In genomic region chr13:44470623-44471562, GRCh38 we compare ENCODE assay signal across 8 cellular contexts.
DNase-seq lines count a peak whose midpoint lies in the region; ATAC-seq and TF ChIP-seq lines count a peak whose summit lies in the region.

No MANE protein-coding gene starts in this region.

- no peaks in the 10 kb centered on the region for H3K4me1 ChIP-seq in Loucy (ENCODE audit: insufficient read depth, low read length, poor library complexity, severe bottlenecking)

- CTCF ChIA-PET in activated B cell treated with CpG ODN at 0.5 μM for 24 hours (lab: Charles Lee), result interaction anchor here (0.9 to 6.6 kb wide), 4 partner anchors 8 to 567 kb away, joined by 3 to 58 read pairs (median 6); no protein-coding TSS in a partner anchor

- no peaks in the 10 kb centered on the region for H3K9me3 Mint-ChIP-seq in activated B cell treated with CpG ODN at 0.5 μM for 24 hours

- H4K20me1 ChIP-seq in Loucy (ENCODE audit: insufficient read depth, low read length, poor library complexity, severe bottlenecking), result no peaks in the 10 kb centered on the region

- no peak overlapping the region for H3K27ac Mint-ChIP-seq in activated B cell treated with CpG ODN at 0.5 μM for 24 hours

- no peaks in the 10 kb centered on the region for H3K27me3 ChIP-seq in Loucy (ENCODE audit: insufficient read depth, low read length, poor library complexity, severe bottlenecking)

- H2AFZ ChIP-seq in Loucy (ENCODE audit: low read length), result no peak overlapping the region

- no peaks in the 10 kb centered on the region for H3K79me2 ChIP-seq in Loucy (ENCODE audit: insufficient read depth, low read length)

- TF ChIP-seq CTCF in Loucy (conservative IDR thresholded peaks at IDR 0.05; ENCODE audit: low read length) (peak; percentile 63), activated B cell treated with CpG ODN at 0.5 μM for 24 hours (IDR thresholded peaks at IDR 0.05) (peak; percentile 87)

- intact Hi-C loops in activated B cell treated with CpG ODN at 0.5 μM for 24 hours (cut with micrococcal nuclease), result loop anchor here (1.0 kb wide), 2 partner anchors 421 to 566 kb away; no protein-coding TSS in a partner anchor

- no peaks in the 10 kb centered on the region for H3K27me3 Mint-ChIP-seq in activated B cell treated with CpG ODN at 0.5 μM for 24 hours

- no peaks in the 10 kb centered on the region for H3K4me1 Mint-ChIP-seq in activated B cell treated with CpG ODN at 0.5 μM for 24 hours

- ATAC-seq in activated B cell treated with CpG ODN at 0.5 μM for 24 hours (ENCODE audit: low read depth) (no peak), left lobe of liver (peak; percentile 70), HG03565 (IDR thresholded peaks at IDR 0.05; ENCODE audit: unreplicated experiment) (no peak), GM21723 (IDR thresholded peaks at IDR 0.05; ENCODE audit: unreplicated experiment) (no peak)

- H3K36me3 ChIP-seq in Loucy (ENCODE audit: insufficient read depth, low read length), result no peaks in the 10 kb centered on the region

- H3K4me3 ChIP-seq in Loucy (ENCODE audit: low read length, poor library complexity, severe bottlenecking), result no peak overlapping the region

- H3K4me2 ChIP-seq in Loucy (ENCODE audit: low read depth, low read length, poor library complexity, severe bottlenecking), result no peak overlapping the region

- H3K9me2 ChIP-seq in Loucy (replicated peaks; ENCODE audit: low read depth, low read length), result no peaks in the 10 kb centered on the region

- no peaks in the 10 kb centered on the region for H3K36me3 Mint-ChIP-seq in activated B cell treated with CpG ODN at 0.5 μM for 24 hours (ENCODE audit: low read depth)

- no peaks in the 10 kb centered on the region for H3K9me3 ChIP-seq in Loucy (ENCODE audit: insufficient read depth, low read depth, low read length)

- H3K9ac ChIP-seq in Loucy (ENCODE audit: low read depth, low read length, poor library complexity, severe bottlenecking), result no peak overlapping the region

- POLR2A ChIA-PET in activated B cell treated with CpG ODN at 0.5 μM for 24 hours (lab: Charles Lee), result no interaction called here

- peak; percentile 13 for DNase-seq in COR-L47 (lab: John Stamatoyannopoulos, UW)
- DNase-seq in activated B cell treated with CpG ODN at 0.5 μM for 24 hours, result no peak
- no peak for DNase-seq in left lobe of liver (ENCODE audit: low spot score)
- no peak for DNase-seq in iPS-NIHi7 (ENCODE audit: extremely low spot score)
- DNase-seq in activated T-cell treated with anti-CD3 and anti-CD28 coated beads for 4 hours, result no peak

- no peaks in the 10 kb centered on the region for H3F3A ChIP-seq in Loucy (ENCODE audit: low read depth)

- no peak overlapping the region for H3K4me3 Mint-ChIP-seq in activated B cell treated with CpG ODN at 0.5 μM for 24 hours
